ENCODE assay signal across 22 cellular contexts in the genomic region with DNA sequence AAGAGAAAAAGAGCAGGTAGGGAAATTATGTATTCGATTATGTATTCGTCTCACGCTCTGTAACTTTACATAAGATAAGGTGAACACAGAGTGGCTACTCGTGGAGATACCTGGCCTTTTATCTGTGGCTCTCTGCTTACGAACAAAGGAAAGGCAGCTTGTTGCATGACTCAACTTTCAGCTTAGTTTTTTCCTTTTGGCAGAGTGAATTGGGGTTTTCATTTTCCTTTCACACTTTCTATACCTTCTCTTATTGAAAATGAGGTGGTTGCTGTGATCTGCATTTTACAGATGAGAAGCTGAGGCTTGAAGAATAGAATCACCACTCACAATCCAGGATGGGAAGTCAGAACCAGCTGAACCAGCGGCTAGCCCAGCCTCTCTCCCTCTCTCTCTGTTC. TPM values are rescaled to one million over a fixed set of nuclear protein-coding genes. Genes with fewer than 3 reads are reported as not detected.
DNase-seq lines count a peak whose midpoint lies in the region; ATAC-seq and TF ChIP-seq lines count a peak whose summit lies in the region.
"Had no signal": no experiment of that assay in that cellular context is flagged by ENCODE, and none has a peak within 500 bp of the region (broad histone marks: within the 10 kb centered on the region; RNA-seq: fewer than 3 reads in every experiment).

No MANE protein-coding gene starts in this region.

- H3K9me3 Mint-ChIP-seq in activated CD4-positive, alpha-beta T cell treated with anti-CD3 and anti-CD28 coated beads for 36 hours (ENCODE audit: low read depth) = peaks cover 1% of the 10 kb centered on the region
- H3K9me3 Mint-ChIP-seq in chondrocyte (ENCODE audit: low read depth) = peaks cover 6% of the 10 kb centered on the region
- H3K9me3 Mint-ChIP-seq in progenitor cell of endocrine pancreas (ENCODE audit: low read depth) = peaks cover 9% of the 10 kb centered on the region

- H3K27me3 Mint-ChIP-seq in activated CD4-positive, alpha-beta T cell treated with anti-CD3 and anti-CD28 coated beads for 36 hours = no peaks in the 10 kb centered on the region
- no peaks in the 10 kb centered on the region for H3K27me3 Mint-ChIP-seq in chondrocyte (ENCODE audit: low read depth)
- H3K27me3 Mint-ChIP-seq in progenitor cell of endocrine pancreas = peaks cover 15% of the 10 kb centered on the region
- H3K27me3 Mint-ChIP-seq: brain had no signal

- intact Hi-C loops in activated CD4-positive, alpha-beta T cell treated with anti-CD3 and anti-CD28 coated beads for 36 hours (cut with DNase I, micrococcal nuclease) = loop anchor here in 1 of 2 experiments (10.0 kb wide), 1 partner anchor 518 kb away; a partner anchor contains a TSS
- intact Hi-C loops in lower leg skin (cut with DNase I; ENCODE audit: low total_unique reads) = loop anchor here (2.0 kb wide), 1 partner anchor 48 kb away; no protein-coding TSS in a partner anchor

- H3K4me3 Mint-ChIP-seq in activated CD4-positive, alpha-beta T cell treated with anti-CD3 and anti-CD28 coated beads for 36 hours = no peak overlapping the region
- H3K4me3 Mint-ChIP-seq in chondrocyte (ENCODE audit: unreplicated experiment) (no peak overlapping the region), progenitor cell of endocrine pancreas (ENCODE audit: low read depth) (no peak overlapping the region)
- H3K4me3 Mint-ChIP-seq: naive B cell; T-helper 1 cell treated with Interleukin-12 subunit alpha and Interleukin-12 subunit beta and Interleukin-4 antibody, amounts not matched to agents 30 μg/mL and 1 μg/mL, for 36 hours; WTC11 had no signal

- no peak for TF ChIP-seq POLR2A in lower leg skin (IDR thresholded peaks at IDR 0.05)

- no peak overlapping the region for H3K4me3 ChIP-seq in lower leg skin (ENCODE audit: low read depth, poor library complexity, severe bottlenecking)
- H3K4me3 ChIP-seq: pancreas had no signal

- peaks cover 25% of the 10 kb centered on the region for H3K4me1 Mint-ChIP-seq in activated CD4-positive, alpha-beta T cell treated with anti-CD3 and anti-CD28 coated beads for 36 hours
- H3K4me1 Mint-ChIP-seq in chondrocyte (ENCODE audit: low read depth) (peaks cover 86% of the 10 kb centered on the region), progenitor cell of endocrine pancreas (ENCODE audit: low read depth) (peaks cover 12% of the 10 kb centered on the region)

- TF ChIP-seq CTCF in chondrocyte (IDR thresholded peaks at IDR 0.05) (no peak), progenitor cell of endocrine pancreas (IDR thresholded peaks at IDR 0.05; ENCODE audit: unreplicated experiment) (no peak), lower leg skin (IDR thresholded peaks at IDR 0.05) (no peak)

- POLR2A ChIA-PET in activated CD4-positive, alpha-beta T cell treated with anti-CD3 and anti-CD28 coated beads for 36 hours (lab: Charles Lee) = interaction anchor here (0.6 kb wide), 1 partner anchor 980 kb away, joined by 3 read pairs; no protein-coding TSS in a partner anchor

- no peak for DNase-seq in activated CD4-positive, alpha-beta T cell treated with anti-CD3 and anti-CD28 coated beads for 36 hours
- DNase-seq in activated CD4-positive, alpha-beta T cell treated with anti-CD3 and anti-CD28 coated beads, Interleukin-2, amount 50 U/mL, for 48 hours = no peak
- DNase-seq in NCI-H226 (peak; percentile 56), chondrocyte (ENCODE audit: low spot score) (no peak), progenitor cell of endocrine pancreas (ENCODE audit: low spot score, unreplicated experiment) (no peak), activated gamma-delta T cell (lab: John Stamatoyannopoulos, UW) (no peak), NCI-H2107 treated with DMSO at 0.1 percent for 48 hours (lab: John Stamatoyannopoulos, UW; ENCODE audit: unreplicated experiment) (no peak), lower leg skin (ENCODE audit: low spot score in 2 of 2) (no peak)
- DNase-seq: activated gamma-delta T cell treated with Interleukin-2 at 50 U/mL for 16 hours, HCEC 1CT, naive B cell, NCI-H2081 treated with DMSO at 0.1 percent for 48 hours, NCI-H524 treated with DMSO at 0.1 percent for 48 hours, pancreas had no signal

- CTCF ChIA-PET in activated CD4-positive, alpha-beta T cell treated with anti-CD3 and anti-CD28 coated beads for 36 hours (lab: Charles Lee) = interaction anchor here (0.7 to 3.2 kb wide), 16 partner anchors 10 to 514 kb away, joined by 3 to 61 read pairs (median 3); a partner anchor contains a TSS

- ATAC-seq in activated CD4-positive, alpha-beta T cell treated with anti-CD3 and anti-CD28 coated beads for 36 hours = peak; percentile 39
- ATAC-seq: esophagus mucosa, pancreas, WTC11 had no signal

- 70 to 76% methylated on average over 6 of the region's 6 CpGs for WGBS in lower leg skin, 2 donors

- H3K27ac Mint-ChIP-seq in activated CD4-positive, alpha-beta T cell treated with anti-CD3 and anti-CD28 coated beads for 36 hours = no peak overlapping the region
- H3K27ac Mint-ChIP-seq in chondrocyte (ENCODE audit: unreplicated experiment) (peak overlapping the region; percentile 60), progenitor cell of endocrine pancreas (peak overlapping the region; percentile 13)
- H3K27ac Mint-ChIP-seq: naive B cell; T-helper 1 cell treated with Interleukin-12 subunit alpha and Interleukin-12 subunit beta and Interleukin-4 antibody, amounts not matched to agents 30 μg/mL and 1 μg/mL, for 36 hours; WTC11 had no signal

- H3K36me3 Mint-ChIP-seq in activated CD4-positive, alpha-beta T cell treated with anti-CD3 and anti-CD28 coated beads for 36 hours (ENCODE audit: low read depth) = peaks cover 2% of the 10 kb centered on the region
- H3K36me3 Mint-ChIP-seq in chondrocyte (ENCODE audit: low read depth) = peaks cover 1% of the 10 kb centered on the region
- peaks cover 1% of the 10 kb centered on the region for H3K36me3 Mint-ChIP-seq in progenitor cell of endocrine pancreas (ENCODE audit: insufficient read depth)
- H3K36me3 Mint-ChIP-seq: WTC11 had no signal

RNA-seq across cellular contexts. Expression of a gene that starts 13.3 kb away (rescaled TPM):
- total RNA-seq in activated CD4-positive, alpha-beta T cell treated with anti-CD3 and anti-CD28 coated beads for 36 hours = 1 to 10 TPM; 1.1 to 1.4 TPM
- total RNA-seq in chondrocyte (0.59 to 1.6 TPM (median 0.77 TPM) in 3 replicates), progenitor cell of endocrine pancreas (0.22 and 0.27 TPM in 2 replicates), lower leg skin (1 to 10 TPM; 1.5 to 3.5 (median 2.5) TPM)
- total RNA-seq: dermis microvascular lymphatic vessel endothelial cell, lung microvascular endothelial cell had no signal

RNA-seq across cellular contexts. Expression of a gene that starts 17.2 kb away (rescaled TPM):
- total RNA-seq in activated CD4-positive, alpha-beta T cell treated with anti-CD3 and anti-CD28 coated beads for 36 hours = not detected
- total RNA-seq in chondrocyte (1.6 to 1.7 TPM (median 1.7 TPM) in 3 replicates), progenitor cell of endocrine pancreas (not detected in 2 replicates), lower leg skin (100 to 1,000 TPM in 2 of 4 donors, 10 to 100 TPM in 2; 50.8 to 481 (median 81.3) TPM)
- total RNA-seq: activated CD8-positive, alpha-beta memory T cell treated with anti-CD3 and anti-CD28 coated beads for 36 hours; dermis microvascular lymphatic vessel endothelial cell; lung microvascular endothelial cell; skeletal muscle tissue had no signal

Comparison
In these comparisons a context has a peak if more than half of its experiments do, and no peak if none do; other contexts are left out.
1. RNA of a gene that starts 17.2 kb away (total RNA-seq): 50.8 to 481 TPM in lower leg skin; 1.6 to 1.7 TPM in chondrocyte, not detected in progenitor cell of endocrine pancreas and not detected in activated CD4-positive, alpha-beta T cell treated with anti-CD3 and anti-CD28 coated beads for 36 hours; every median in the first group is over 10 times any median in the second.